1 cellular context compared by ENCODE assay signal in the genomic region with DNA sequence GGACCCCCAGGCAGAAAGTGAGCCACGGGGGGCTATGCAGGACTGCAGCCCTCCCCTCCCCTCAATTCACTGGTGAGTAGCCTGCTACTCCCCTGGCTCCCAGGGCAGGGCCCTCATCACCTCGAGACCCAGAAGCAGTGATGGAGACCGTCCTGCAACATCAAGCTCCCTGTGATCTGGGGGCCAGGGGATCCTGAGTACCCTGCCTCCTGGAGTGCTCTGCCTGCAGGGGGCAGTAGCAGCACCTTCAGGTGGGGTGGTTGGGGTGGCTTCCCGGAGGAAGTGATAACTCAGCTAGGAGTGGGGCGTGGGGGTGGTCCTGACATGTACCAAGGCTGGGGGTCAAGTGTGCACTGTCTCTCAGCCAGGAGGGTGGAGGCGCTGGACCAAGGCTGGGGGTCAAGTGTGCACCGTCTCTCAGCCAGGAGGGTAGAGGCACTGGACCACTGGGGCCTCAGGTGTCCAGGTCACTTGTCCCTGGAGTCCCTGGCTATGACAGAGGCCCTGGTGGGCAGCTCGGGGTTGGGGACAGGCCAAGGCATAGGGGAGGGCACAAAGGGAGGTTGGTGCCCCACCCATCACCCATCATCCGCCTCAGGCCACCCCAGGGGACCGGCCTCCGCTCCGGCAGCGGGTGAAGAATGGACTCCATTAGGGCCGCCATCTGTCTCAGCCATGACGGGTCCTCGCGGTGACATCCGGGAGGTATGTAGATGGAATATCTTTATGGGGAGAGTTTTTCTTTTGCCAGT.
TF ChIP-seq lines count a peak whose summit lies in the region.

No MANE protein-coding gene starts in this region.

TF ChIP-seq in K562, 482 proteins besides CTCF, POLR2A, EP300 and RAD21 (continued from another document and continues in another):
- TF ChIP-seq RHOXF2B (CRISPR knock-in tag; conservative IDR thresholded peaks at IDR 0.05) (0 out of 2 replicates have a peak, but pooled peaks have one; percentile 52), ZBTB7A (IDR thresholded peaks at IDR 0.05; ENCODE audit: borderline replicate concordance, control insufficient read depth, low read depth, low read length) (peak; percentile 95), CTBP1 (IDR thresholded peaks at IDR 0.05; ENCODE audit: borderline replicate concordance) (peak; percentile 83), RNF2 (IDR thresholded peaks at IDR 0.05) (no peak), HCFC1 (IDR thresholded peaks at IDR 0.05; ENCODE audit: low read depth, low read length) (peak; percentile 10; the same call in 1 of the 2 replicates), PTBP1 (IDR thresholded peaks at IDR 0.05; ENCODE audit: low read depth, low read length) (0 out of 2 replicates have a peak, but pooled peaks have one; percentile 52), CAMTA2 (CRISPR knock-in tag; conservative IDR thresholded peaks at IDR 0.05) (no peak), KLF13 (tag; IDR thresholded peaks at IDR 0.05; ENCODE audit: borderline replicate concordance, low read depth) (peak; percentile 50; the same call in 1 of the 2 replicates), RUNX1 (IDR thresholded peaks at IDR 0.05; ENCODE audit: low read depth) (no peak), ZFPM2 (CRISPR knock-in tag; IDR thresholded peaks at IDR 0.05) (peak; percentile 29; the same call in 1 of the 2 replicates), L3MBTL2 (IDR thresholded peaks at IDR 0.05) (peak; percentile 11; the same call in 1 of the 2 replicates), ARHGAP35 (IDR thresholded peaks at IDR 0.05; ENCODE audit: partially characterized antibody) (peak; percentile 23), SMARCA5 (IDR thresholded peaks at IDR 0.05) (0 out of 2 replicates have a peak, but pooled peaks have one; percentile 42), SETDB1 (IDR thresholded peaks at IDR 0.05; ENCODE audit: low read length) (peak; percentile 26), ZKSCAN1 (IDR thresholded peaks at IDR 0.05; ENCODE audit: low read depth, low read length) (0 out of 2 replicates have a peak, but pooled peaks have one; percentile 13), HLTF (IDR thresholded peaks at IDR 0.05) (0 out of 2 replicates have a peak, but pooled peaks have one; percentile 60), KDM5B (IDR thresholded peaks at IDR 0.05; ENCODE audit: insufficient replicate concordance, low read depth, low read length) (no peak), BCOR (IDR thresholded peaks at IDR 0.05) (peak; percentile 28; the same call in 1 of the 2 replicates), RCOR1 (IDR thresholded peaks at IDR 0.05; ENCODE audit: borderline replicate concordance in 1 of 2, low read depth in 2 of 2, low read length in 2 of 2) (peak in 1 of 2 experiments; percentile 46; a peak in 1 of 4 replicates), NFYB (IDR thresholded peaks at IDR 0.05; ENCODE audit: extremely low read depth, insufficient read length) (no peak), MAZ (CRISPR knock-in tag; conservative IDR thresholded peaks at IDR 0.05 in 1 of 2, IDR thresholded peaks at IDR 0.05 in 1 of 2) (peak in 1 of 2 experiments; percentile 72; a peak in 3 of 4 replicates), KLF10 (CRISPR knock-in tag; IDR thresholded peaks at IDR 0.05) (no peak), CREM (IDR thresholded peaks at IDR 0.05; ENCODE audit: low read depth) (peak; percentile 22; the same call in 1 of the 2 replicates), TBP (optimal IDR thresholded peaks at IDR 0.05; ENCODE audit: low read depth, low read length) (no peak), NEUROD1 (IDR thresholded peaks at IDR 0.05; ENCODE audit: borderline replicate concordance, low read depth, low read length, partially characterized antibody) (peak; percentile 27), YY1 (IDR thresholded peaks at IDR 0.05; ENCODE audit: borderline replicate concordance in 1 of 3, control insufficient read depth in 1 of 3, extremely low read depth in 1 of 3, insufficient read depth in 3 of 3, insufficient read length in 1 of 3, insufficient replicate concordance in 2 of 3, low read depth in 1 of 3, low read length in 2 of 3) (peak in 2 of 3 experiments; percentile 7 to 35), RBFOX2 (IDR thresholded peaks at IDR 0.05; ENCODE audit: low read depth, low read length) (peak; percentile 25; the same call in 1 of the 2 replicates), RB1 (IDR thresholded peaks at IDR 0.05; ENCODE audit: low read depth) (0 out of 2 replicates have a peak, but pooled peaks have one; percentile 13), NR4A1 (CRISPR knock-in tag; IDR thresholded peaks at IDR 0.05) (no peak), NR4A1 (tag; IDR thresholded peaks at IDR 0.05) (no peak), ETS2 (tag; IDR thresholded peaks at IDR 0.05; ENCODE audit: borderline replicate concordance, poor library complexity, severe bottlenecking) (peak; percentile 2), GABPB2 (CRISPR knock-in tag; conservative IDR thresholded peaks at IDR 0.05) (peak; percentile 61; the same call in 1 of the 2 replicates), SMC3 (conservative IDR thresholded peaks at IDR 0.05; ENCODE audit: insufficient read depth, low read depth, low read length) (peak; percentile 50), SPI1 (IDR thresholded peaks at IDR 0.05; ENCODE audit: borderline replicate concordance, low read depth, low read length) (peak; percentile 64), ZFP36 (IDR thresholded peaks at IDR 0.05; ENCODE audit: low read depth, low read length, partially characterized antibody) (peak; percentile 96), BRCA1 (IDR thresholded peaks at IDR 0.05) (no peak), BRCA1 (CRISPR knock-in tag; IDR thresholded peaks at IDR 0.05) (peak; percentile 89; the same call in 1 of the 2 replicates), XRCC5 (IDR thresholded peaks at IDR 0.05; ENCODE audit: low read depth, low read length) (peak; percentile 68; the same call in 1 of the 2 replicates), HMG20A (CRISPR knock-in tag; conservative IDR thresholded peaks at IDR 0.05) (no peak), SIRT6 (IDR thresholded peaks at IDR 0.05; ENCODE audit: low read depth, low read length) (no peak), OTX1 (CRISPR knock-in tag; IDR thresholded peaks at IDR 0.05) (0 out of 2 replicates have a peak, but pooled peaks have one; percentile 32), HIVEP1 (CRISPR knock-in tag; IDR thresholded peaks at IDR 0.05) (no peak), CBFA2T2 (conservative IDR thresholded peaks at IDR 0.05) (no peak), CBFB (CRISPR knock-in tag; IDR thresholded peaks at IDR 0.05) (peak; percentile 81; the same call in 1 of the 2 replicates), HNRNPLL (IDR thresholded peaks at IDR 0.05; ENCODE audit: low read depth, low read length, poor library complexity, severe bottlenecking) (peak; percentile 13), KAT8 (IDR thresholded peaks at IDR 0.05; ENCODE audit: low read depth) (no peak), ZC3H11A (IDR thresholded peaks at IDR 0.05; ENCODE audit: low read depth, low read length) (0 out of 2 replicates have a peak, but pooled peaks have one; percentile 43), BRD9 (IDR thresholded peaks at IDR 0.05; ENCODE audit: low read depth, partially characterized antibody) (no peak), NFIC (IDR thresholded peaks at IDR 0.05) (no peak), ZNF24 (IDR thresholded peaks at IDR 0.05) (0 out of 2 replicates have a peak, but pooled peaks have one; percentile 9)
- TF ChIP-seq, protein P1, sequence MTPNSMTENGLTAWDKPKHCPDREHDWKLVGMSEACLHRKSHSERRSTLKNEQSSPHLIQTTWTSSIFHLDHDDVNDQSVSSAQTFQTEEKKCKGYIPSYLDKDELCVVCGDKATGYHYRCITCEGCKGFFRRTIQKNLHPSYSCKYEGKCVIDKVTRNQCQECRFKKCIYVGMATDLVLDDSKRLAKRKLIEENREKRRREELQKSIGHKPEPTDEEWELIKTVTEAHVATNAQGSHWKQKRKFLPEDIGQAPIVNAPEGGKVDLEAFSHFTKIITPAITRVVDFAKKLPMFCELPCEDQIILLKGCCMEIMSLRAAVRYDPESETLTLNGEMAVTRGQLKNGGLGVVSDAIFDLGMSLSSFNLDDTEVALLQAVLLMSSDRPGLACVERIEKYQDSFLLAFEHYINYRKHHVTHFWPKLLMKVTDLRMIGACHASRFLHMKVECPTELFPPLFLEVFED (CRISPR knock-in tag; conservative IDR thresholded peaks at IDR 0.05) = 0 out of 2 replicates have a peak, but pooled peaks have one; percentile 42
- TF ChIP-seq, protein P2, sequence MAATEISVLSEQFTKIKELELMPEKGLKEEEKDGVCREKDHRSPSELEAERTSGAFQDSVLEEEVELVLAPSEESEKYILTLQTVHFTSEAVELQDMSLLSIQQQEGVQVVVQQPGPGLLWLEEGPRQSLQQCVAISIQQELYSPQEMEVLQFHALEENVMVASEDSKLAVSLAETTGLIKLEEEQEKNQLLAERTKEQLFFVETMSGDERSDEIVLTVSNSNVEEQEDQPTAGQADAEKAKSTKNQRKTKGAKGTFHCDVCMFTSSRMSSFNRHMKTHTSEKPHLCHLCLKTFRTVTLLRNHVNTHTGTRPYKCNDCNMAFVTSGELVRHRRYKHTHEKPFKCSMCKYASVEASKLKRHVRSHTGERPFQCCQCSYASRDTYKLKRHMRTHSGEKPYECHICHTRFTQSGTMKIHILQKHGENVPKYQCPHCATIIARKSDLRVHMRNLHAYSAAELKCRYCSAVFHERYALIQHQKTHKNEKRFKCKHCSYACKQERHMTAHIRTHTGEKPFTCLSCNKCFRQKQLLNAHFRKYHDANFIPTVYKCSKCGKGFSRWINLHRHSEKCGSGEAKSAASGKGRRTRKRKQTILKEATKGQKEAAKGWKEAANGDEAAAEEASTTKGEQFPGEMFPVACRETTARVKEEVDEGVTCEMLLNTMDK (IDR thresholded peaks at IDR 0.05; ENCODE audit: borderline replicate concordance, insufficient read depth, low read depth, low read length, poor library complexity, severe bottlenecking) = peak; percentile 87
- TF ChIP-seq, protein P3, sequence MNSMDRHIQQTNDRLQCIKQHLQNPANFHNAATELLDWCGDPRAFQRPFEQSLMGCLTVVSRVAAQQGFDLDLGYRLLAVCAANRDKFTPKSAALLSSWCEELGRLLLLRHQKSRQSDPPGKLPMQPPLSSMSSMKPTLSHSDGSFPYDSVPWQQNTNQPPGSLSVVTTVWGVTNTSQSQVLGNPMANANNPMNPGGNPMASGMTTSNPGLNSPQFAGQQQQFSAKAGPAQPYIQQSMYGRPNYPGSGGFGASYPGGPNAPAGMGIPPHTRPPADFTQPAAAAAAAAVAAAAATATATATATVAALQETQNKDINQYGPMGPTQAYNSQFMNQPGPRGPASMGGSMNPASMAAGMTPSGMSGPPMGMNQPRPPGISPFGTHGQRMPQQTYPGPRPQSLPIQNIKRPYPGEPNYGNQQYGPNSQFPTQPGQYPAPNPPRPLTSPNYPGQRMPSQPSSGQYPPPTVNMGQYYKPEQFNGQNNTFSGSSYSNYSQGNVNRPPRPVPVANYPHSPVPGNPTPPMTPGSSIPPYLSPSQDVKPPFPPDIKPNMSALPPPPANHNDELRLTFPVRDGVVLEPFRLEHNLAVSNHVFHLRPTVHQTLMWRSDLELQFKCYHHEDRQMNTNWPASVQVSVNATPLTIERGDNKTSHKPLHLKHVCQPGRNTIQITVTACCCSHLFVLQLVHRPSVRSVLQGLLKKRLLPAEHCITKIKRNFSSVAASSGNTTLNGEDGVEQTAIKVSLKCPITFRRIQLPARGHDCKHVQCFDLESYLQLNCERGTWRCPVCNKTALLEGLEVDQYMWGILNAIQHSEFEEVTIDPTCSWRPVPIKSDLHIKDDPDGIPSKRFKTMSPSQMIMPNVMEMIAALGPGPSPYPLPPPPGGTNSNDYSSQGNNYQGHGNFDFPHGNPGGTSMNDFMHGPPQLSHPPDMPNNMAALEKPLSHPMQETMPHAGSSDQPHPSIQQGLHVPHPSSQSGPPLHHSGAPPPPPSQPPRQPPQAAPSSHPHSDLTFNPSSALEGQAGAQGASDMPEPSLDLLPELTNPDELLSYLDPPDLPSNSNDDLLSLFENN (IDR thresholded peaks at IDR 0.05; ENCODE audit: low read depth in 2 of 2, low read length in 2 of 2) = peak; percentile 42 to 44; a peak in 1 of 4 replicates
- TF ChIP-seq, protein P4, sequence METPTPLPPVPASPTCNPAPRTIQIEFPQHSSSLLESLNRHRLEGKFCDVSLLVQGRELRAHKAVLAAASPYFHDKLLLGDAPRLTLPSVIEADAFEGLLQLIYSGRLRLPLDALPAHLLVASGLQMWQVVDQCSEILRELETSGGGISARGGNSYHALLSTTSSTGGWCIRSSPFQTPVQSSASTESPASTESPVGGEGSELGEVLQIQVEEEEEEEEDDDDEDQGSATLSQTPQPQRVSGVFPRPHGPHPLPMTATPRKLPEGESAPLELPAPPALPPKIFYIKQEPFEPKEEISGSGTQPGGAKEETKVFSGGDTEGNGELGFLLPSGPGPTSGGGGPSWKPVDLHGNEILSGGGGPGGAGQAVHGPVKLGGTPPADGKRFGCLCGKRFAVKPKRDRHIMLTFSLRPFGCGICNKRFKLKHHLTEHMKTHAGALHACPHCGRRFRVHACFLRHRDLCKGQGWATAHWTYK (CRISPR knock-in tag; IDR thresholded peaks at IDR 0.05) = peak; percentile 36; the same call in 1 of the 2 replicates
- TF ChIP-seq, protein P5, sequence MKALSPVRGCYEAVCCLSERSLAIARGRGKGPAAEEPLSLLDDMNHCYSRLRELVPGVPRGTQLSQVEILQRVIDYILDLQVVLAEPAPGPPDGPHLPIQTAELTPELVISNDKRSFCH (CRISPR knock-in tag; IDR thresholded peaks at IDR 0.05) = no peak
- TF ChIP-seq, protein P5 (tag; IDR thresholded peaks at IDR 0.05) = 0 out of 2 replicates have a peak, but pooled peaks have one; percentile 77
- TF ChIP-seq, protein P6, sequence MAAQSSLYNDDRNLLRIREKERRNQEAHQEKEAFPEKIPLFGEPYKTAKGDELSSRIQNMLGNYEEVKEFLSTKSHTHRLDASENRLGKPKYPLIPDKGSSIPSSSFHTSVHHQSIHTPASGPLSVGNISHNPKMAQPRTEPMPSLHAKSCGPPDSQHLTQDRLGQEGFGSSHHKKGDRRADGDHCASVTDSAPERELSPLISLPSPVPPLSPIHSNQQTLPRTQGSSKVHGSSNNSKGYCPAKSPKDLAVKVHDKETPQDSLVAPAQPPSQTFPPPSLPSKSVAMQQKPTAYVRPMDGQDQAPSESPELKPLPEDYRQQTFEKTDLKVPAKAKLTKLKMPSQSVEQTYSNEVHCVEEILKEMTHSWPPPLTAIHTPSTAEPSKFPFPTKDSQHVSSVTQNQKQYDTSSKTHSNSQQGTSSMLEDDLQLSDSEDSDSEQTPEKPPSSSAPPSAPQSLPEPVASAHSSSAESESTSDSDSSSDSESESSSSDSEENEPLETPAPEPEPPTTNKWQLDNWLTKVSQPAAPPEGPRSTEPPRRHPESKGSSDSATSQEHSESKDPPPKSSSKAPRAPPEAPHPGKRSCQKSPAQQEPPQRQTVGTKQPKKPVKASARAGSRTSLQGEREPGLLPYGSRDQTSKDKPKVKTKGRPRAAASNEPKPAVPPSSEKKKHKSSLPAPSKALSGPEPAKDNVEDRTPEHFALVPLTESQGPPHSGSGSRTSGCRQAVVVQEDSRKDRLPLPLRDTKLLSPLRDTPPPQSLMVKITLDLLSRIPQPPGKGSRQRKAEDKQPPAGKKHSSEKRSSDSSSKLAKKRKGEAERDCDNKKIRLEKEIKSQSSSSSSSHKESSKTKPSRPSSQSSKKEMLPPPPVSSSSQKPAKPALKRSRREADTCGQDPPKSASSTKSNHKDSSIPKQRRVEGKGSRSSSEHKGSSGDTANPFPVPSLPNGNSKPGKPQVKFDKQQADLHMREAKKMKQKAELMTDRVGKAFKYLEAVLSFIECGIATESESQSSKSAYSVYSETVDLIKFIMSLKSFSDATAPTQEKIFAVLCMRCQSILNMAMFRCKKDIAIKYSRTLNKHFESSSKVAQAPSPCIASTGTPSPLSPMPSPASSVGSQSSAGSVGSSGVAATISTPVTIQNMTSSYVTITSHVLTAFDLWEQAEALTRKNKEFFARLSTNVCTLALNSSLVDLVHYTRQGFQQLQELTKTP (IDR thresholded peaks at IDR 0.05; ENCODE audit: low read depth in 1 of 2, partially characterized antibody in 2 of 2) = no peak
